1 cellular context compared by ENCODE assay signal in the genomic region with DNA sequence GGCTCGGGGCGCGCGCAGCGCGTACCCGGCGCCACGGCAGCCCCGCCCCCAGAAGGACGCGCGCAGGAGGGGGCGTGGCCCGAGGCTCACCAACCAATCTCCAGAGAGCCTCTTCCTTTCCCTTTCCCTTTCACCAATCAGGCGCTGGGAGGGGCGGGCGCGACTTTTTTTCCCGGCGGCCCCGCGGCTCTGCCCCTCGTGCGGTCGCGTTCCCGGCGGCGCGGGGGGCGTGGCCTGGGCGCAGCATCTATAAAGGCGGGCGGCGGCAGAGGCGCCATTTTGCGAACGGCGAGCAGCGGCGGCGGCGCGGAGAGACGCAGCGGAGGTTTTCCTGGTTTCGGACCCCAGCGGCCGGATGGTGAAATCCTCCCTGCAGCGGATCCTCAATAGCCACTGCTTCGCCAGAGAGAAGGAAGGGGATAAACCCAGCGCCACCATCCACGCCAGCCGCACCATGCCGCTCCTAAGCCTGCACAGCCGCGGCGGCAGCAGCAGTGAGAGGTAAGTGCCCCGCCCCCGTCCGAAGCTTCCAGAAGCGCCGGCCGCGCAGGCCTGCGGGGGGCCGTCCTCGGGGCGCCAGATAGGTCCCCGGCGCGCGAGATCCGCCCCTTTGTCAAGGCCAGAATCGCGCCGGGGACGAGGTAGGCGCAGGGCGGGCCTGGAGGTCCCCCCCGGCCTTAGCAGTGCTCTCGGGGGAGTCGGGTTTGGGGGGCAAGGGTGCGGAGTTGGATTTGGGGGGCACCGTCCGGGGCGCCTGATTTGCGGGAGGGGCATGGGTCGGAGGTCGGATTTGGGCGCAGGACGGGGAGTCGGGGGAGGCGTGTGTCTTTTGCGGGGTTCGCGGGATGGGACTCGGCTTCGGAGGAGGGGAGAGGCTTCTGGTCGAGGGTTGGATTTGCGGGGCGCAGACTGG.
TF ChIP-seq lines count a peak whose summit lies in the region.

No MANE protein-coding gene starts in this region.

TF ChIP-seq in A549, 52 proteins besides CTCF, POLR2A, EP300 and RAD21:
- no peak for TF ChIP-seq HOXA7 (CRISPR knock-in tag; IDR thresholded peaks at IDR 0.05)
- peak; percentile 11 for TF ChIP-seq CHD2 (IDR thresholded peaks at IDR 0.05; ENCODE audit: low read length, partially characterized antibody)
- no peak for TF ChIP-seq JUNB (IDR thresholded peaks at IDR 0.05)
- no peak for TF ChIP-seq KDM1A (IDR thresholded peaks at IDR 0.05; ENCODE audit: low read depth)
- TF ChIP-seq, protein P1, sequence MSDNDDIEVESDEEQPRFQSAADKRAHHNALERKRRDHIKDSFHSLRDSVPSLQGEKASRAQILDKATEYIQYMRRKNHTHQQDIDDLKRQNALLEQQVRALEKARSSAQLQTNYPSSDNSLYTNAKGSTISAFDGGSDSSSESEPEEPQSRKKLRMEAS (IDR thresholded peaks at IDR 0.05): peak; percentile 70
- TF ChIP-seq, protein P2, sequence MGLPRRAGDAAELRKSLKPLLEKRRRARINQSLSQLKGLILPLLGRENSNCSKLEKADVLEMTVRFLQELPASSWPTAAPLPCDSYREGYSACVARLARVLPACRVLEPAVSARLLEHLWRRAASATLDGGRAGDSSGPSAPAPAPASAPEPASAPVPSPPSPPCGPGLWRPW (IDR thresholded peaks at IDR 0.05): no peak
- TF ChIP-seq PHF8 (IDR thresholded peaks at IDR 0.05; ENCODE audit: borderline replicate concordance, low read depth): peak; percentile 84
- TF ChIP-seq JUN (IDR thresholded peaks at IDR 0.05): peak; percentile 95 to 98
- TF ChIP-seq GATA3 (IDR thresholded peaks at IDR 0.05; ENCODE audit: borderline replicate concordance): peak; percentile 15; the same call in 1 of the 2 replicates
- TF ChIP-seq HDAC2 (IDR thresholded peaks at IDR 0.05): peak; percentile 44; the same call in 1 of the 2 replicates
- TF ChIP-seq POLR2AphosphoS2 (conservative IDR thresholded peaks at IDR 0.05; ENCODE audit: low read length): no peak
- TF ChIP-seq, protein P3, sequence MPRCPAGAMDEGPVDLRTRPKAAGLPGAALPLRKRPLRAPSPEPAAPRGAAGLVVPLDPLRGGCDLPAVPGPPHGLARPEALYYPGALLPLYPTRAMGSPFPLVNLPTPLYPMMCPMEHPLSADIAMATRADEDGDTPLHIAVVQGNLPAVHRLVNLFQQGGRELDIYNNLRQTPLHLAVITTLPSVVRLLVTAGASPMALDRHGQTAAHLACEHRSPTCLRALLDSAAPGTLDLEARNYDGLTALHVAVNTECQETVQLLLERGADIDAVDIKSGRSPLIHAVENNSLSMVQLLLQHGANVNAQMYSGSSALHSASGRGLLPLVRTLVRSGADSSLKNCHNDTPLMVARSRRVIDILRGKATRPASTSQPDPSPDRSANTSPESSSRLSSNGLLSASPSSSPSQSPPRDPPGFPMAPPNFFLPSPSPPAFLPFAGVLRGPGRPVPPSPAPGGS (IDR thresholded peaks at IDR 0.05): peak; percentile 95
- TF ChIP-seq, protein P4, sequence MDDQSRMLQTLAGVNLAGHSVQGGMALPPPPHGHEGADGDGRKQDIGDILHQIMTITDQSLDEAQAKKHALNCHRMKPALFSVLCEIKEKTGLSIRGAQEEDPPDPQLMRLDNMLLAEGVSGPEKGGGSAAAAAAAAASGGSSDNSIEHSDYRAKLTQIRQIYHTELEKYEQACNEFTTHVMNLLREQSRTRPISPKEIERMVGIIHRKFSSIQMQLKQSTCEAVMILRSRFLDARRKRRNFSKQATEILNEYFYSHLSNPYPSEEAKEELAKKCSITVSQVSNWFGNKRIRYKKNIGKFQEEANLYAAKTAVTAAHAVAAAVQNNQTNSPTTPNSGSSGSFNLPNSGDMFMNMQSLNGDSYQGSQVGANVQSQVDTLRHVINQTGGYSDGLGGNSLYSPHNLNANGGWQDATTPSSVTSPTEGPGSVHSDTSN (IDR thresholded peaks at IDR 0.05): no peak
- TF ChIP-seq HEYL (CRISPR knock-in tag; IDR thresholded peaks at IDR 0.05): no peak
- TF ChIP-seq CEBPB (IDR thresholded peaks at IDR 0.05): no peak
- 0 out of 2 replicates have a peak, but pooled peaks have one; percentile 2 for TF ChIP-seq KDM5A (IDR thresholded peaks at IDR 0.05)
- TF ChIP-seq, protein P5, sequence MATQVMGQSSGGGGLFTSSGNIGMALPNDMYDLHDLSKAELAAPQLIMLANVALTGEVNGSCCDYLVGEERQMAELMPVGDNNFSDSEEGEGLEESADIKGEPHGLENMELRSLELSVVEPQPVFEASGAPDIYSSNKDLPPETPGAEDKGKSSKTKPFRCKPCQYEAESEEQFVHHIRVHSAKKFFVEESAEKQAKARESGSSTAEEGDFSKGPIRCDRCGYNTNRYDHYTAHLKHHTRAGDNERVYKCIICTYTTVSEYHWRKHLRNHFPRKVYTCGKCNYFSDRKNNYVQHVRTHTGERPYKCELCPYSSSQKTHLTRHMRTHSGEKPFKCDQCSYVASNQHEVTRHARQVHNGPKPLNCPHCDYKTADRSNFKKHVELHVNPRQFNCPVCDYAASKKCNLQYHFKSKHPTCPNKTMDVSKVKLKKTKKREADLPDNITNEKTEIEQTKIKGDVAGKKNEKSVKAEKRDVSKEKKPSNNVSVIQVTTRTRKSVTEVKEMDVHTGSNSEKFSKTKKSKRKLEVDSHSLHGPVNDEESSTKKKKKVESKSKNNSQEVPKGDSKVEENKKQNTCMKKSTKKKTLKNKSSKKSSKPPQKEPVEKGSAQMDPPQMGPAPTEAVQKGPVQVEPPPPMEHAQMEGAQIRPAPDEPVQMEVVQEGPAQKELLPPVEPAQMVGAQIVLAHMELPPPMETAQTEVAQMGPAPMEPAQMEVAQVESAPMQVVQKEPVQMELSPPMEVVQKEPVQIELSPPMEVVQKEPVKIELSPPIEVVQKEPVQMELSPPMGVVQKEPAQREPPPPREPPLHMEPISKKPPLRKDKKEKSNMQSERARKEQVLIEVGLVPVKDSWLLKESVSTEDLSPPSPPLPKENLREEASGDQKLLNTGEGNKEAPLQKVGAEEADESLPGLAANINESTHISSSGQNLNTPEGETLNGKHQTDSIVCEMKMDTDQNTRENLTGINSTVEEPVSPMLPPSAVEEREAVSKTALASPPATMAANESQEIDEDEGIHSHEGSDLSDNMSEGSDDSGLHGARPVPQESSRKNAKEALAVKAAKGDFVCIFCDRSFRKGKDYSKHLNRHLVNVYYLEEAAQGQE (IDR thresholded peaks at IDR 0.05): 0 out of 2 replicates have a peak, but pooled peaks have one; percentile 16
- no peak for TF ChIP-seq CBX2 (IDR thresholded peaks at IDR 0.05; ENCODE audit: borderline replicate concordance, low read depth)
- no peak for TF ChIP-seq RARB (CRISPR knock-in tag; IDR thresholded peaks at IDR 0.05)
- TF ChIP-seq, protein P6, sequence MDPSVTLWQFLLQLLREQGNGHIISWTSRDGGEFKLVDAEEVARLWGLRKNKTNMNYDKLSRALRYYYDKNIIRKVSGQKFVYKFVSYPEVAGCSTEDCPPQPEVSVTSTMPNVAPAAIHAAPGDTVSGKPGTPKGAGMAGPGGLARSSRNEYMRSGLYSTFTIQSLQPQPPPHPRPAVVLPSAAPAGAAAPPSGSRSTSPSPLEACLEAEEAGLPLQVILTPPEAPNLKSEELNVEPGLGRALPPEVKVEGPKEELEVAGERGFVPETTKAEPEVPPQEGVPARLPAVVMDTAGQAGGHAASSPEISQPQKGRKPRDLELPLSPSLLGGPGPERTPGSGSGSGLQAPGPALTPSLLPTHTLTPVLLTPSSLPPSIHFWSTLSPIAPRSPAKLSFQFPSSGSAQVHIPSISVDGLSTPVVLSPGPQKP (IDR thresholded peaks at IDR 0.05; ENCODE audit: low read depth, low read length): no peak
- TF ChIP-seq EHF (CRISPR knock-in tag; IDR thresholded peaks at IDR 0.05): no peak
- no peak for TF ChIP-seq MAZ (IDR thresholded peaks at IDR 0.05; ENCODE audit: borderline replicate concordance, low read depth, low read length)
- TF ChIP-seq, protein P7, sequence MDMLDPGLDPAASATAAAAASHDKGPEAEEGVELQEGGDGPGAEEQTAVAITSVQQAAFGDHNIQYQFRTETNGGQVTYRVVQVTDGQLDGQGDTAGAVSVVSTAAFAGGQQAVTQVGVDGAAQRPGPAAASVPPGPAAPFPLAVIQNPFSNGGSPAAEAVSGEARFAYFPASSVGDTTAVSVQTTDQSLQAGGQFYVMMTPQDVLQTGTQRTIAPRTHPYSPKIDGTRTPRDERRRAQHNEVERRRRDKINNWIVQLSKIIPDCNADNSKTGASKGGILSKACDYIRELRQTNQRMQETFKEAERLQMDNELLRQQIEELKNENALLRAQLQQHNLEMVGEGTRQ (IDR thresholded peaks at IDR 0.05): peak; percentile 26; the same call in 1 of the 2 replicates
- TF ChIP-seq CHD4 (IDR thresholded peaks at IDR 0.05; ENCODE audit: borderline replicate concordance): no peak
